ENCODE assay signal across 8 cellular contexts in the genomic region with DNA sequence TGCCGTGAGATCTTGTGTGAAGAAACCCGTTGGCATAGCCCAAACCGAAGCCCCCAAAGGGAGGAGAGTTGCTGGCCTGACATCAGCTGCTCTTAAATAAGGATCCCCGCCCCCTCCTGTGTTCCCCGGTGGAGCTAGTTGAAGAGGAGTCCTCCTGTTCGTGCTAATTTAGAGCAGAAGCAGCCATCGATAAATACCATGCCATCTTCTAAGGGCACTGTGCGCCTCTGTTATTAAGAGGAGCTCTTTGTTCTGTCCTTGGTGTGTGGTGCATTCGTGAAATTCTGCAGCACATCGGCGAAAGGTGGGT. TPM values are rescaled to one million over a fixed set of nuclear protein-coding genes. Genes with fewer than 3 reads are reported as not detected.
DNase-seq lines count a peak whose midpoint lies in the region; ATAC-seq, FAIRE-seq and TF ChIP-seq lines count a peak whose summit lies in the region.

No MANE protein-coding gene starts in this region.

- H3K36me3 Mint-ChIP-seq in Calu3 (ENCODE audit: insufficient read depth, unreplicated experiment), result peaks cover 24% of the 10 kb centered on the region
- peaks cover 7% of the 10 kb centered on the region for H3K36me3 Mint-ChIP-seq in progenitor cell of endocrine pancreas (ENCODE audit: insufficient read depth)

- DNase-seq in Calu3 (no peak), cardiac muscle cell (ENCODE audit: low read depth in 1 of 2, low spot score in 1 of 2) (peak in 1 of 2 donors; percentile 61), progenitor cell of endocrine pancreas (ENCODE audit: low spot score, unreplicated experiment) (no peak), frontal cortex (ENCODE audit: low spot score in 2 of 2) (no peak), OCI-M2 (lab: John Stamatoyannopoulos, UW; ENCODE audit: unreplicated experiment) (no peak)
- DNase-seq in activated CD8-positive, alpha-beta memory T cell treated with anti-CD3 and anti-CD28 coated beads, Interleukin-2, amount 50 U/mL, for 24 hours (ENCODE audit: extremely low read depth), result peak; percentile 2

- peak overlapping the region; percentile 94 for H3K27ac ChIP-seq in cardiac muscle cell

- no peak for TF ChIP-seq RAD21 in Ishikawa (IDR thresholded peaks at IDR 0.05; ENCODE audit: low read depth)

- no peaks in the 10 kb centered on the region for H3K36me3 ChIP-seq in cardiac muscle cell

- H3K9me3 ChIP-seq in cardiac muscle cell (ENCODE audit: low read depth), result no peaks in the 10 kb centered on the region

- H3K4me3 Mint-ChIP-seq in Calu3 (ENCODE audit: low read depth, unreplicated experiment), result peak overlapping the region; percentile 99
- H3K4me3 Mint-ChIP-seq in progenitor cell of endocrine pancreas (ENCODE audit: low read depth), result peak overlapping the region; percentile 99

- H3K27me3 Mint-ChIP-seq in Calu3 (ENCODE audit: unreplicated experiment) (no peaks in the 10 kb centered on the region), progenitor cell of endocrine pancreas (no peaks in the 10 kb centered on the region)

- peak; percentile 16 for ATAC-seq in GM21360 (IDR thresholded peaks at IDR 0.05; ENCODE audit: unreplicated experiment)

- H3K27me3 ChIP-seq in cardiac muscle cell, result no peaks in the 10 kb centered on the region

- H3K9me3 Mint-ChIP-seq in Calu3 (ENCODE audit: low read depth, unreplicated experiment), result no peaks in the 10 kb centered on the region
- no peaks in the 10 kb centered on the region for H3K9me3 Mint-ChIP-seq in progenitor cell of endocrine pancreas (ENCODE audit: low read depth)

- CTCF ChIA-PET in Calu3 (lab: Charles Lee), result interaction anchor here (0.5 to 3.0 kb wide), 13 partner anchors 8 to 380 kb away, joined by 3 to 25 read pairs (median 5); partner anchors contain the start of genes IL6 and NUP42

- TF ChIP-seq CTCF in Calu3 (IDR thresholded peaks at IDR 0.05; ENCODE audit: unreplicated experiment) (no peak), cardiac muscle cell (IDR thresholded peaks at IDR 0.05; ENCODE audit: low read depth, low read length) (no peak), progenitor cell of endocrine pancreas (IDR thresholded peaks at IDR 0.05; ENCODE audit: unreplicated experiment) (no peak)

- peak overlapping the region; percentile 93 for H3K27ac Mint-ChIP-seq in Calu3 (ENCODE audit: unreplicated experiment)
- H3K27ac Mint-ChIP-seq in progenitor cell of endocrine pancreas, result peak overlapping the region; percentile 100

- TF ChIP-seq EP300 in Ishikawa (IDR thresholded peaks at IDR 0.05; ENCODE audit: borderline replicate concordance), result no peak

- BruUV-seq in Calu3 (replicated peaks; lab: Mats Ljungman, UMichigan), result TSS peak; percentile 33

- peak overlapping the region; percentile 90 for H3K4me3 ChIP-seq in cardiac muscle cell

- peaks cover 6% of the 10 kb centered on the region for H3K4me1 ChIP-seq in cardiac muscle cell (ENCODE audit: low read depth)

- intact Hi-C loops in Calu3 (cut with micrococcal nuclease; ENCODE audit: unreplicated experiment), result no loop called here

- no peak for FAIRE-seq in frontal cortex (lab: Jason Lieb, UNC)

- peaks cover 12% of the 10 kb centered on the region for H3K4me1 Mint-ChIP-seq in Calu3 (ENCODE audit: low read depth, unreplicated experiment)
- H3K4me1 Mint-ChIP-seq in progenitor cell of endocrine pancreas (ENCODE audit: low read depth), result peaks cover 28% of the 10 kb centered on the region

TF ChIP-seq in Ishikawa, 13 proteins besides CTCF, POLR2A, EP300 and RAD21:
- TF ChIP-seq CEBPB (IDR thresholded peaks at IDR 0.05) (0 out of 2 replicates have a peak, but pooled peaks have one; percentile 4), REST (IDR thresholded peaks at IDR 0.05; ENCODE audit: low read depth) (no peak), YY1 (IDR thresholded peaks at IDR 0.05; ENCODE audit: low read depth) (no peak)

RNA-seq across cellular contexts. Expression of gene KLHL7, which starts 0.9 kb away (rescaled TPM):
- 35.2 and 37.8 TPM in 2 replicates for total RNA-seq in Calu3 (2022)
- 31.6 and 47.1 TPM in 2 replicates for total RNA-seq in cardiac muscle cell
- polyA plus RNA-seq in cardiac muscle cell, result 33.4 and 46.1 TPM in 2 replicates
- 64.2 and 68.9 TPM in 2 replicates for total RNA-seq in progenitor cell of endocrine pancreas
- total RNA-seq in frontal cortex, result 110 TPM
